In the genomic region with DNA sequence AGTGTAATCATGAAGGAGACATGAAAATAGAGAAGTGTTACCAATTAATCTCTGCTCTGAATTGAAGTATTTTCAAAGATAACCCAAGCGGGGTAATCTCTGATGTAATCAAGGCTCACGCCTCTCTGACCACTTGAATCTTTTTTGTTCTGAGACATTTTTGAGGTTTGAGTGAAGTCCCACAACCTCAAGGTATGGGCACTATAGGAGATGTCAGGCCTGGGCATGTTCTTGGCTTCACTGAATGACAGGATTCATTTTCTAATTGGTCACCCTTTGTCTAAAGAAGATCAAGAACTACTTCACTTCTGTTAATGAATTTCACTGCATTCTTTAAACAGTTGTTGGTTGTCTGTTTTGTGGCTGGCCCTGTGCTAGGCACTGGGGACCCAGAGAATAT, we compare ENCODE assay signal across 32 cellular contexts. TPM values are rescaled to one million over a fixed set of nuclear protein-coding genes. Genes with fewer than 3 reads are reported as not detected.
"Had no signal": no experiment of that assay in that cellular context is flagged by ENCODE, and none has a peak within 500 bp of the region (broad histone marks: within the 10 kb centered on the region; RNA-seq: fewer than 3 reads in every experiment).

No MANE protein-coding gene starts in this region.

- H3K9me3 Mint-ChIP-seq: activated CD4-positive, alpha-beta memory T cell treated with anti-CD3 and anti-CD28 coated beads, Interleukin-2, amount 10 ng/mL, durations not matched to agents 7 days and 5 days; activated CD4-positive, alpha-beta T cell treated with anti-CD3 and anti-CD28 coated beads, Interleukin-2, amount 10 ng/mL, durations not matched to agents 7 days and 5 days; activated naive CD4-positive, alpha-beta T cell treated with anti-CD3 and anti-CD28 coated beads, Interleukin-2, amount 50 U/mL, for 24 hours; activated T-cell treated with anti-CD3 and anti-CD28 coated beads, Interleukin-2, amount 50 U/mL, for 4 hours; activated T-helper 17 cell treated with anti-CD3 and anti-CD28 coated beads, Interleukin-2, amount 50 U/mL, for 72 hours; memory B cell; naive thymus-derived CD4-positive, alpha-beta T cell; stimulated activated memory B cell treated with anti-CD40 and anti-IgM and Interleukin-4, amounts not matched to agents 10 μg/mL and 1 μg/mL and 100 μg/mL, for 72 hours; T-helper 1 cell treated with Interleukin-12 subunit alpha and Interleukin-12 subunit beta and Interleukin-4 antibody, amounts not matched to agents 30 μg/mL and 1 μg/mL, for 36 hours had no signal

- H3K27ac Mint-ChIP-seq: activated CD4-positive, alpha-beta memory T cell treated with anti-CD3 and anti-CD28 coated beads, Interleukin-2, amount 10 ng/mL, durations not matched to agents 7 days and 5 days; activated CD4-positive, alpha-beta T cell treated with anti-CD3 and anti-CD28 coated beads, Interleukin-2, amount 10 ng/mL, durations not matched to agents 7 days and 5 days; activated naive CD4-positive, alpha-beta T cell treated with anti-CD3 and anti-CD28 coated beads, Interleukin-2, amount 50 U/mL, for 24 hours; activated T-helper 17 cell treated with anti-CD3 and anti-CD28 coated beads, Interleukin-2, amount 50 U/mL, for 72 hours; immature natural killer cell; memory B cell; naive thymus-derived CD4-positive, alpha-beta T cell; stimulated activated memory B cell treated with anti-CD40 and anti-IgM and Interleukin-4, amounts not matched to agents 10 μg/mL and 1 μg/mL and 100 μg/mL, for 72 hours; T-helper 1 cell treated with Interleukin-12 subunit alpha and Interleukin-12 subunit beta and Interleukin-4 antibody, amounts not matched to agents 30 μg/mL and 1 μg/mL, for 36 hours had no signal

- H3K36me3 Mint-ChIP-seq: activated naive CD4-positive, alpha-beta T cell treated with anti-CD3 and anti-CD28 coated beads, Interleukin-2, amount 50 U/mL, for 24 hours; immature natural killer cell; memory B cell; naive thymus-derived CD4-positive, alpha-beta T cell; stimulated activated memory B cell treated with anti-CD40 and anti-IgM and Interleukin-4, amounts not matched to agents 10 μg/mL and 1 μg/mL and 100 μg/mL, for 72 hours had no signal

- H3K4me2 ChIP-seq: smooth muscle cell had no signal

- H3K9me3 ChIP-seq: heart left ventricle, right atrium auricular region, stomach, thyroid gland, upper lobe of left lung, vagina had no signal

- H3K27me3 ChIP-seq: dorsolateral prefrontal cortex, right atrium auricular region, thyroid gland, upper lobe of left lung, vagina had no signal

- H3K36me3 ChIP-seq: heart left ventricle, right atrium auricular region, stomach, thyroid gland, upper lobe of left lung, vagina had no signal

- H3K4me3 Mint-ChIP-seq: activated CD4-positive, alpha-beta memory T cell treated with anti-CD3 and anti-CD28 coated beads, Interleukin-2, amount 10 ng/mL, durations not matched to agents 7 days and 5 days; activated CD4-positive, alpha-beta T cell treated with anti-CD3 and anti-CD28 coated beads, Interleukin-2, amount 10 ng/mL, durations not matched to agents 7 days and 5 days; activated naive CD4-positive, alpha-beta T cell treated with anti-CD3 and anti-CD28 coated beads, Interleukin-2, amount 50 U/mL, for 24 hours; activated T-cell treated with anti-CD3 and anti-CD28 coated beads, Interleukin-2, amount 50 U/mL, for 4 hours; activated T-helper 17 cell treated with anti-CD3 and anti-CD28 coated beads, Interleukin-2, amount 50 U/mL, for 72 hours; immature natural killer cell; memory B cell; naive thymus-derived CD4-positive, alpha-beta T cell; stimulated activated memory B cell treated with anti-CD40 and anti-IgM and Interleukin-4, amounts not matched to agents 10 μg/mL and 1 μg/mL and 100 μg/mL, for 72 hours; T-helper 1 cell treated with Interleukin-12 subunit alpha and Interleukin-12 subunit beta and Interleukin-4 antibody, amounts not matched to agents 30 μg/mL and 1 μg/mL, for 36 hours had no signal

- ATAC-seq: activated T-cell treated with anti-CD3 and anti-CD28 coated beads, Interleukin-2, amount 50 U/mL, for 4 hours; heart left ventricle; naive thymus-derived CD4-positive, alpha-beta T cell; stimulated activated memory B cell treated with anti-CD40 and anti-IgM and Interleukin-4, amounts not matched to agents 10 μg/mL and 1 μg/mL and 100 μg/mL, for 72 hours had no signal

- DNase-seq: activated CD4-positive, alpha-beta memory T cell treated with anti-CD3 and anti-CD28 coated beads, Interleukin-2, amount 10 ng/mL, durations not matched to agents 7 days and 5 days; activated CD4-positive, alpha-beta T cell treated with anti-CD3 and anti-CD28 coated beads for 1 hour; activated CD4-positive, alpha-beta T cell treated with anti-CD3 and anti-CD28 coated beads, Interleukin-2, amount 10 ng/mL, durations not matched to agents 7 days and 5 days; activated gamma-delta T cell treated with Interleukin-2 at 50 U/mL for 16 hours; activated T-cell treated with anti-CD3 and anti-CD28 coated beads, Interleukin-2, amount 50 U/mL, for 4 hours; dorsolateral prefrontal cortex; effector memory CD4-positive, alpha-beta T cell; erythroblast; heart left ventricle; immature natural killer cell; midbrain; naive thymus-derived CD4-positive, alpha-beta T cell; stimulated activated CD4-positive, alpha-beta T cell treated with anti-CD3 and anti-CD28 coated beads, Interleukin-1b, Interleukin-23, amount 100 ng/mL, for 48 hours; stimulated activated CD4-positive, alpha-beta T cell treated with anti-CD3 and anti-CD28 coated beads, Interleukin-4, amount 100 ng/mL, for 4 hours; stimulated activated CD8-positive, alpha-beta memory T cell treated with anti-CD3 and anti-CD28 coated beads, Interleukin-4, amount 100 ng/mL, for 48 hours; stomach; T-helper 9 cell; thyroid gland; upper lobe of left lung had no signal

- H3K4me3 ChIP-seq: coronary artery, dorsolateral prefrontal cortex, heart left ventricle, right atrium auricular region, smooth muscle cell, stomach, thyroid gland, upper lobe of left lung, vagina had no signal

- H3K27ac ChIP-seq: coronary artery, dorsolateral prefrontal cortex, heart left ventricle, right atrium auricular region, stomach, thyroid gland, upper lobe of left lung, vagina had no signal

- H3K4me1 Mint-ChIP-seq: activated CD4-positive, alpha-beta T cell treated with anti-CD3 and anti-CD28 coated beads, Interleukin-2, amount 10 ng/mL, durations not matched to agents 7 days and 5 days; immature natural killer cell; stimulated activated memory B cell treated with anti-CD40 and anti-IgM and Interleukin-4, amounts not matched to agents 10 μg/mL and 1 μg/mL and 100 μg/mL, for 72 hours had no signal

RNA-seq across cellular contexts. Expression of a gene that starts 23.7 kb away (rescaled TPM):
- total RNA-seq: activated CD4-positive, alpha-beta memory T cell treated with anti-CD3 and anti-CD28 coated beads, Interleukin-2, amount 10 ng/mL, durations not matched to agents 7 days and 5 days; activated CD4-positive, alpha-beta T cell treated with anti-CD3 and anti-CD28 coated beads, Interleukin-2, amount 10 ng/mL, durations not matched to agents 7 days and 5 days; activated T-cell treated with anti-CD3 and anti-CD28 coated beads, Interleukin-2, amount 50 U/mL, for 4 hours; activated T-helper 17 cell treated with anti-CD3 and anti-CD28 coated beads, Interleukin-2, amount 50 U/mL, for 72 hours; omental fat pad; smooth muscle cell; thyroid gland; vagina had no signal

RNA-seq across cellular contexts. Expression of a gene that starts 40.5 kb away (rescaled TPM):
- total RNA-seq: activated CD4-positive, alpha-beta memory T cell treated with anti-CD3 and anti-CD28 coated beads, Interleukin-2, amount 10 ng/mL, durations not matched to agents 7 days and 5 days; activated CD4-positive, alpha-beta T cell treated with anti-CD3 and anti-CD28 coated beads, Interleukin-2, amount 10 ng/mL, durations not matched to agents 7 days and 5 days; activated T-cell treated with anti-CD3 and anti-CD28 coated beads, Interleukin-2, amount 50 U/mL, for 4 hours; activated T-helper 17 cell treated with anti-CD3 and anti-CD28 coated beads, Interleukin-2, amount 50 U/mL, for 72 hours; kidney epithelial cell; lower leg skin; naive thymus-derived CD4-positive, alpha-beta T cell; omental fat pad; pulmonary artery endothelial cell; right atrium auricular region; smooth muscle cell; vagina had no signal
- polyA plus RNA-seq: immature natural killer cell; naive thymus-derived CD4-positive, alpha-beta T cell had no signal
